24 cellular contexts compared by ENCODE assay signal in genomic region chr4:1321486-1321885, GRCh38. TPM values are rescaled to one million over a fixed set of nuclear protein-coding genes. Genes with fewer than 3 reads are reported as not detected.
A peak's percentile ranks its signal among the peaks of the same experiment; 100 is the strongest.
DNase-seq lines count a peak whose midpoint lies in the region; ATAC-seq and TF ChIP-seq lines count a peak whose summit lies in the region.
"Had no signal": no experiment of that assay in that cellular context is flagged by ENCODE, and none has a peak within 500 bp of the region (broad histone marks: within the 10 kb centered on the region; RNA-seq: fewer than 3 reads in every experiment).

No MANE protein-coding gene starts in this region.

- H3K4me1 Mint-ChIP-seq in endothelial cell (ENCODE audit: unreplicated experiment): peaks cover 18% of the 10 kb centered on the region
- H3K4me1 Mint-ChIP-seq: B cell, CD14-positive monocyte, H9 had no signal

- peak; percentile 40 for DNase-seq in Right ventricle myocardium superior
- DNase-seq in left ventricle myocardium inferior: no peak
- no peak for DNase-seq in RWPE1 (ENCODE audit: low spot score)
- DNase-seq in endothelial cell (ENCODE audit: low spot score): no peak
- peak; percentile 74 for DNase-seq in posterior vena cava (ENCODE audit: low spot score)
- no peak for DNase-seq in NCI-H82 treated with DMSO at 0.1 percent for 48 hours (lab: John Stamatoyannopoulos, UW; ENCODE audit: unreplicated experiment)
- DNase-seq in effector CD4-positive, alpha-beta T cell: no peak
- DNase-seq: EL, GF-D8, H9, HFFc6, KBM-7, NCI-H1092, NCI-H1436 treated with DMSO at 0.1 percent for 48 hours, NCI-H2029, NCI-H226, NCI-H510A treated with DMSO at 0.1 percent for 48 hours, NCI-H774, Peyer's patch, SHP77 had no signal

- no peak overlapping the region for H3K4me3 ChIP-seq in left ventricle myocardium inferior
- H3K4me3 ChIP-seq: Peyer's patch had no signal

- peaks cover 15% of the 10 kb centered on the region for H3K4me1 ChIP-seq in left ventricle myocardium inferior
- H3K4me1 ChIP-seq: Peyer's patch had no signal

- POLR2A ChIA-PET in RWPE1 (lab: Yijun Ruan, JAX; ENCODE audit: low non-redundant PET): no interaction called here

- H3K36me3 Mint-ChIP-seq in endothelial cell (ENCODE audit: low read depth, unreplicated experiment): peaks cover 27% of the 10 kb centered on the region

- peak overlapping the region; percentile 3 for H3K27ac Mint-ChIP-seq in endothelial cell (ENCODE audit: unreplicated experiment)
- H3K27ac Mint-ChIP-seq: B cell, H9, HFFc6 had no signal

- H3K4me3 Mint-ChIP-seq in endothelial cell (ENCODE audit: unreplicated experiment): peak overlapping the region; percentile 72
- H3K4me3 Mint-ChIP-seq: B cell, CD14-positive monocyte, H9, HFFc6 had no signal

- H3K27ac ChIP-seq in left ventricle myocardium inferior (replicated peaks): no peak overlapping the region
- H3K27ac ChIP-seq in RWPE1: peak overlapping the region; percentile 80
- H3K27ac ChIP-seq: HL-60, Peyer's patch had no signal

- H3K36me3 ChIP-seq in left ventricle myocardium inferior: peaks cover 69% of the 10 kb centered on the region

- TF ChIP-seq CTCF in left ventricle myocardium inferior (IDR thresholded peaks at IDR 0.05; ENCODE audit: borderline replicate concordance) (no peak), RWPE1 (conservative IDR thresholded peaks at IDR 0.05; ENCODE audit: low read depth) (no peak), endothelial cell (IDR thresholded peaks at IDR 0.05; ENCODE audit: unreplicated experiment) (no peak)

- no peak for ATAC-seq in Right ventricle myocardium superior (ENCODE audit: poor library complexity)
- no peak for ATAC-seq in GM19035 (IDR thresholded peaks at IDR 0.05; ENCODE audit: unreplicated experiment)

- intact Hi-C loops in Right ventricle myocardium superior (cut with DNase I): no loop called here
- intact Hi-C loops in left ventricle myocardium inferior (cut with micrococcal nuclease): no loop called here
- intact Hi-C loops in posterior vena cava (cut with DNase I): no loop called here

- CTCF ChIA-PET in RWPE1 (lab: Yijun Ruan, JAX): no interaction called here

- H3K27me3 Mint-ChIP-seq in endothelial cell (ENCODE audit: unreplicated experiment): peaks cover 4% of the 10 kb centered on the region
- H3K27me3 Mint-ChIP-seq: B cell had no signal

- no peaks in the 10 kb centered on the region for H3K27me3 ChIP-seq in left ventricle myocardium inferior (ENCODE audit: low read depth)
- H3K27me3 ChIP-seq: Peyer's patch had no signal

- no peaks in the 10 kb centered on the region for H3K9me3 ChIP-seq in left ventricle myocardium inferior (replicated peaks)
- H3K9me3 ChIP-seq: Peyer's patch had no signal

- no peaks in the 10 kb centered on the region for H3K9me3 Mint-ChIP-seq in endothelial cell (ENCODE audit: unreplicated experiment)
- H3K9me3 Mint-ChIP-seq: CD14-positive monocyte, H9 had no signal

RNA-seq across cellular contexts. Expression of gene UVSSA, which starts 25.5 kb away (rescaled TPM):
- total RNA-seq in Right ventricle myocardium superior: 6.7 TPM
- total RNA-seq in left ventricle myocardium inferior: 5.9 TPM
- total RNA-seq in endothelial cell (ENCODE audit: unreplicated experiment): 22.1 TPM
- total RNA-seq in posterior vena cava: 10 to 100 TPM; 14.3 to 14.7 TPM

RNA-seq across cellular contexts. Expression of gene MAEA, which starts 31.8 kb away (rescaled TPM):
- total RNA-seq in Right ventricle myocardium superior (50.3 TPM), left ventricle myocardium inferior (49.5 TPM), endothelial cell (ENCODE audit: unreplicated experiment) (68.2 TPM), posterior vena cava (10 to 100 TPM; 37.5 to 43.7 TPM)

Comparison
In these comparisons a context has a peak if more than half of its experiments do, and no peak if none do; other contexts are left out.
1. DNase-seq: peak in Right ventricle myocardium superior (single experiment) and posterior vena cava (single experiment); none in left ventricle myocardium inferior (single experiment), RWPE1 (single experiment), endothelial cell (single experiment), NCI-H82 treated with DMSO at 0.1 percent for 48 hours (single experiment) and effector CD4-positive, alpha-beta T cell (single experiment).